ENCODE assay signal across 12 cellular contexts in genomic region chr13:98468929-98469328, GRCh38.
"Had no signal": no experiment of that assay in that cellular context is flagged by ENCODE, and none has a peak within 500 bp of the region (broad histone marks: within the 10 kb centered on the region; RNA-seq: fewer than 3 reads in every experiment).

No MANE protein-coding gene starts in this region.

- DNase-seq: activated CD4-positive, CD25-positive, alpha-beta regulatory T cell; activated naive CD4-positive, alpha-beta T cell; cortex of kidney; effector CD4-positive, alpha-beta T cell; glutamatergic neuron; kidney glomerular epithelial cell; midbrain; stimulated activated CD4-positive, alpha-beta T cell treated with anti-CD3 and anti-CD28 coated beads, Interleukin-2, amount 100 ng/mL, for 48 hours; stimulated activated naive CD4-positive, alpha-beta T cell treated with Interleukin-2 at 50 U/mL for 16 hours; transverse colon had no signal

- H3K27ac ChIP-seq: neutrophil, parathyroid adenoma had no signal
